Comparison of ENCODE assay signal across 1 cellular context in the genomic region with DNA sequence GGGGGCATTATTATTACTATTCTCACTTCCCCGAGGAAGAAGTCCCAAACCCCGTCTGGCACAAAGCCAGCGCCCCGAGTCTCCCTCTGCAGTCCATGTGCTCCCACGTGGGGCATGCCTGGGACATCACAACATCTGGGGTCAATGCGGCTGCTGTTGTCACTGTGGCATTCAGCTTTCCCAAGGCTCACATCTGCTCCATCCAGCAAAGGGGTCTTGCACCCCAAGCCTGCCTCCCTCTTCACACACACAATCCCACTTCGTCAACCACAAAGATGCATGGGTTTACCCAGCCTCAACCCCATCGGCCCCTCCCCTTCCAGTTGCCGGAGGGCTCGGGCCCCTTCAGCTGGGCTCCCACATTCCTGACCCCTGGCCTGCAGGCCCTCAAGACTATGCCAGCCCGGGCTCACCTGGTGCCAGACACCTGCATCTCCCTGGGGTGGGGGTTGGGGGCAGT.
TF ChIP-seq lines count a peak whose summit lies in the region.

No MANE protein-coding gene starts in this region.

TF ChIP-seq in K562, 482 proteins besides CTCF, POLR2A, EP300 and RAD21 (continued from another document and continues in another):
- TF ChIP-seq, protein P1, sequence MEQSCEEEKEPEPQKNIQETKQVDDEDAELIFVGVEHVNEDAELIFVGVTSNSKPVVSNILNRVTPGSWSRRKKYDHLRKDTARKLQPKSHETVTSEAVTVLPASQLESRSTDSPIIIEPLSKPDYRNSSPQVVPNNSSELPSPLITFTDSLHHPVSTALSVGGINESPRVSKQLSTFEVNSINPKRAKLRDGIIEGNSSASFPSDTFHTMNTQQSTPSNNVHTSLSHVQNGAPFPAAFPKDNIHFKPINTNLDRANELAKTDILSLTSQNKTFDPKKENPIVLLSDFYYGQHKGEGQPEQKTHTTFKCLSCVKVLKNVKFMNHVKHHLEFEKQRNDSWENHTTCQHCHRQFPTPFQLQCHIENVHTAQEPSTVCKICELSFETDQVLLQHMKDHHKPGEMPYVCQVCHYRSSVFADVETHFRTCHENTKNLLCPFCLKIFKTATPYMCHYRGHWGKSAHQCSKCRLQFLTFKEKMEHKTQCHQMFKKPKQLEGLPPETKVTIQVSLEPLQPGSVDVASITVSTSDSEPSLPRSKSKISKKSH (CRISPR knock-in tag; IDR thresholded peaks at IDR 0.05), result no peak
- no peak for TF ChIP-seq NFYB (IDR thresholded peaks at IDR 0.05; ENCODE audit: extremely low read depth, insufficient read length)
- no peak for TF ChIP-seq ZC3H8 (IDR thresholded peaks at IDR 0.05)
- TF ChIP-seq SP1 (CRISPR knock-in tag; IDR thresholded peaks at IDR 0.05), result no peak
- TF ChIP-seq FOXK2 (conservative IDR thresholded peaks at IDR 0.05 in 1 of 2, IDR thresholded peaks at IDR 0.05 in 1 of 2; ENCODE audit: low read depth in 2 of 2), result no peak
- TF ChIP-seq MAZ (CRISPR knock-in tag; conservative IDR thresholded peaks at IDR 0.05 in 1 of 2, IDR thresholded peaks at IDR 0.05 in 1 of 2), result no peak
- no peak for TF ChIP-seq ZNF3 (CRISPR knock-in tag; IDR thresholded peaks at IDR 0.05)
- no peak for TF ChIP-seq ZC3H11A (IDR thresholded peaks at IDR 0.05; ENCODE audit: low read depth, low read length)
- no peak for TF ChIP-seq MAFK (IDR thresholded peaks at IDR 0.05; ENCODE audit: low read length)
- TF ChIP-seq ZKSCAN8 (CRISPR knock-in tag; IDR thresholded peaks at IDR 0.05), result no peak
- no peak for TF ChIP-seq NFE2 (IDR thresholded peaks at IDR 0.05; ENCODE audit: low read depth)
- TF ChIP-seq ZFP1 (CRISPR knock-in tag; IDR thresholded peaks at IDR 0.05), result no peak
- no peak for TF ChIP-seq ZNF274 (IDR thresholded peaks at IDR 0.05; ENCODE audit: borderline replicate concordance, low read depth, low read length)
- TF ChIP-seq, protein P2, sequence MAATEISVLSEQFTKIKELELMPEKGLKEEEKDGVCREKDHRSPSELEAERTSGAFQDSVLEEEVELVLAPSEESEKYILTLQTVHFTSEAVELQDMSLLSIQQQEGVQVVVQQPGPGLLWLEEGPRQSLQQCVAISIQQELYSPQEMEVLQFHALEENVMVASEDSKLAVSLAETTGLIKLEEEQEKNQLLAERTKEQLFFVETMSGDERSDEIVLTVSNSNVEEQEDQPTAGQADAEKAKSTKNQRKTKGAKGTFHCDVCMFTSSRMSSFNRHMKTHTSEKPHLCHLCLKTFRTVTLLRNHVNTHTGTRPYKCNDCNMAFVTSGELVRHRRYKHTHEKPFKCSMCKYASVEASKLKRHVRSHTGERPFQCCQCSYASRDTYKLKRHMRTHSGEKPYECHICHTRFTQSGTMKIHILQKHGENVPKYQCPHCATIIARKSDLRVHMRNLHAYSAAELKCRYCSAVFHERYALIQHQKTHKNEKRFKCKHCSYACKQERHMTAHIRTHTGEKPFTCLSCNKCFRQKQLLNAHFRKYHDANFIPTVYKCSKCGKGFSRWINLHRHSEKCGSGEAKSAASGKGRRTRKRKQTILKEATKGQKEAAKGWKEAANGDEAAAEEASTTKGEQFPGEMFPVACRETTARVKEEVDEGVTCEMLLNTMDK (IDR thresholded peaks at IDR 0.05; ENCODE audit: borderline replicate concordance, insufficient read depth, low read depth, low read length, poor library complexity, severe bottlenecking), result no peak
- TF ChIP-seq, protein P3, sequence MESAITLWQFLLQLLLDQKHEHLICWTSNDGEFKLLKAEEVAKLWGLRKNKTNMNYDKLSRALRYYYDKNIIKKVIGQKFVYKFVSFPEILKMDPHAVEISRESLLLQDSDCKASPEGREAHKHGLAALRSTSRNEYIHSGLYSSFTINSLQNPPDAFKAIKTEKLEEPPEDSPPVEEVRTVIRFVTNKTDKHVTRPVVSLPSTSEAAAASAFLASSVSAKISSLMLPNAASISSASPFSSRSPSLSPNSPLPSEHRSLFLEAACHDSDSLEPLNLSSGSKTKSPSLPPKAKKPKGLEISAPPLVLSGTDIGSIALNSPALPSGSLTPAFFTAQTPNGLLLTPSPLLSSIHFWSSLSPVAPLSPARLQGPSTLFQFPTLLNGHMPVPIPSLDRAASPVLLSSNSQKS (CRISPR knock-in tag; IDR thresholded peaks at IDR 0.05), result no peak
- TF ChIP-seq, protein P4, sequence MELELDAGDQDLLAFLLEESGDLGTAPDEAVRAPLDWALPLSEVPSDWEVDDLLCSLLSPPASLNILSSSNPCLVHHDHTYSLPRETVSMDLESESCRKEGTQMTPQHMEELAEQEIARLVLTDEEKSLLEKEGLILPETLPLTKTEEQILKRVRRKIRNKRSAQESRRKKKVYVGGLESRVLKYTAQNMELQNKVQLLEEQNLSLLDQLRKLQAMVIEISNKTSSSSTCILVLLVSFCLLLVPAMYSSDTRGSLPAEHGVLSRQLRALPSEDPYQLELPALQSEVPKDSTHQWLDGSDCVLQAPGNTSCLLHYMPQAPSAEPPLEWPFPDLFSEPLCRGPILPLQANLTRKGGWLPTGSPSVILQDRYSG (tag; conservative IDR thresholded peaks at IDR 0.05; ENCODE audit: low read depth), result no peak
- TF ChIP-seq, protein P5, sequence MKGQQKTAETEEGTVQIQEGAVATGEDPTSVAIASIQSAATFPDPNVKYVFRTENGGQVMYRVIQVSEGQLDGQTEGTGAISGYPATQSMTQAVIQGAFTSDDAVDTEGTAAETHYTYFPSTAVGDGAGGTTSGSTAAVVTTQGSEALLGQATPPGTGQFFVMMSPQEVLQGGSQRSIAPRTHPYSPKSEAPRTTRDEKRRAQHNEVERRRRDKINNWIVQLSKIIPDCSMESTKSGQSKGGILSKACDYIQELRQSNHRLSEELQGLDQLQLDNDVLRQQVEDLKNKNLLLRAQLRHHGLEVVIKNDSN (CRISPR knock-in tag; IDR thresholded peaks at IDR 0.05), result peak; percentile 66
- TF ChIP-seq, protein P6, sequence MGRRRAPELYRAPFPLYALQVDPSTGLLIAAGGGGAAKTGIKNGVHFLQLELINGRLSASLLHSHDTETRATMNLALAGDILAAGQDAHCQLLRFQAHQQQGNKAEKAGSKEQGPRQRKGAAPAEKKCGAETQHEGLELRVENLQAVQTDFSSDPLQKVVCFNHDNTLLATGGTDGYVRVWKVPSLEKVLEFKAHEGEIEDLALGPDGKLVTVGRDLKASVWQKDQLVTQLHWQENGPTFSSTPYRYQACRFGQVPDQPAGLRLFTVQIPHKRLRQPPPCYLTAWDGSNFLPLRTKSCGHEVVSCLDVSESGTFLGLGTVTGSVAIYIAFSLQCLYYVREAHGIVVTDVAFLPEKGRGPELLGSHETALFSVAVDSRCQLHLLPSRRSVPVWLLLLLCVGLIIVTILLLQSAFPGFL (CRISPR knock-in tag; IDR thresholded peaks at IDR 0.05), result no peak
- no peak for TF ChIP-seq HNRNPLL (IDR thresholded peaks at IDR 0.05; ENCODE audit: low read depth, low read length, poor library complexity, severe bottlenecking)
- 0 out of 2 replicates have a peak, but pooled peaks have one; percentile 25 for TF ChIP-seq CHCHD3 (CRISPR knock-in tag; IDR thresholded peaks at IDR 0.05)
- TF ChIP-seq, protein P7, sequence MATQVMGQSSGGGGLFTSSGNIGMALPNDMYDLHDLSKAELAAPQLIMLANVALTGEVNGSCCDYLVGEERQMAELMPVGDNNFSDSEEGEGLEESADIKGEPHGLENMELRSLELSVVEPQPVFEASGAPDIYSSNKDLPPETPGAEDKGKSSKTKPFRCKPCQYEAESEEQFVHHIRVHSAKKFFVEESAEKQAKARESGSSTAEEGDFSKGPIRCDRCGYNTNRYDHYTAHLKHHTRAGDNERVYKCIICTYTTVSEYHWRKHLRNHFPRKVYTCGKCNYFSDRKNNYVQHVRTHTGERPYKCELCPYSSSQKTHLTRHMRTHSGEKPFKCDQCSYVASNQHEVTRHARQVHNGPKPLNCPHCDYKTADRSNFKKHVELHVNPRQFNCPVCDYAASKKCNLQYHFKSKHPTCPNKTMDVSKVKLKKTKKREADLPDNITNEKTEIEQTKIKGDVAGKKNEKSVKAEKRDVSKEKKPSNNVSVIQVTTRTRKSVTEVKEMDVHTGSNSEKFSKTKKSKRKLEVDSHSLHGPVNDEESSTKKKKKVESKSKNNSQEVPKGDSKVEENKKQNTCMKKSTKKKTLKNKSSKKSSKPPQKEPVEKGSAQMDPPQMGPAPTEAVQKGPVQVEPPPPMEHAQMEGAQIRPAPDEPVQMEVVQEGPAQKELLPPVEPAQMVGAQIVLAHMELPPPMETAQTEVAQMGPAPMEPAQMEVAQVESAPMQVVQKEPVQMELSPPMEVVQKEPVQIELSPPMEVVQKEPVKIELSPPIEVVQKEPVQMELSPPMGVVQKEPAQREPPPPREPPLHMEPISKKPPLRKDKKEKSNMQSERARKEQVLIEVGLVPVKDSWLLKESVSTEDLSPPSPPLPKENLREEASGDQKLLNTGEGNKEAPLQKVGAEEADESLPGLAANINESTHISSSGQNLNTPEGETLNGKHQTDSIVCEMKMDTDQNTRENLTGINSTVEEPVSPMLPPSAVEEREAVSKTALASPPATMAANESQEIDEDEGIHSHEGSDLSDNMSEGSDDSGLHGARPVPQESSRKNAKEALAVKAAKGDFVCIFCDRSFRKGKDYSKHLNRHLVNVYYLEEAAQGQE (CRISPR knock-in tag; IDR thresholded peaks at IDR 0.05; ENCODE audit: low read depth), result no peak
- TF ChIP-seq, protein P8, sequence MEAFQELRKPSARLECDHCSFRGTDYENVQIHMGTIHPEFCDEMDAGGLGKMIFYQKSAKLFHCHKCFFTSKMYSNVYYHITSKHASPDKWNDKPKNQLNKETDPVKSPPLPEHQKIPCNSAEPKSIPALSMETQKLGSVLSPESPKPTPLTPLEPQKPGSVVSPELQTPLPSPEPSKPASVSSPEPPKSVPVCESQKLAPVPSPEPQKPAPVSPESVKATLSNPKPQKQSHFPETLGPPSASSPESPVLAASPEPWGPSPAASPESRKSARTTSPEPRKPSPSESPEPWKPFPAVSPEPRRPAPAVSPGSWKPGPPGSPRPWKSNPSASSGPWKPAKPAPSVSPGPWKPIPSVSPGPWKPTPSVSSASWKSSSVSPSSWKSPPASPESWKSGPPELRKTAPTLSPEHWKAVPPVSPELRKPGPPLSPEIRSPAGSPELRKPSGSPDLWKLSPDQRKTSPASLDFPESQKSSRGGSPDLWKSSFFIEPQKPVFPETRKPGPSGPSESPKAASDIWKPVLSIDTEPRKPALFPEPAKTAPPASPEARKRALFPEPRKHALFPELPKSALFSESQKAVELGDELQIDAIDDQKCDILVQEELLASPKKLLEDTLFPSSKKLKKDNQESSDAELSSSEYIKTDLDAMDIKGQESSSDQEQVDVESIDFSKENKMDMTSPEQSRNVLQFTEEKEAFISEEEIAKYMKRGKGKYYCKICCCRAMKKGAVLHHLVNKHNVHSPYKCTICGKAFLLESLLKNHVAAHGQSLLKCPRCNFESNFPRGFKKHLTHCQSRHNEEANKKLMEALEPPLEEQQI (IDR thresholded peaks at IDR 0.05), result no peak
- TF ChIP-seq ESRRB (CRISPR knock-in tag; IDR thresholded peaks at IDR 0.05; ENCODE audit: borderline replicate concordance), result no peak
- peak; percentile 27 for TF ChIP-seq HMGN3 (IDR thresholded peaks at IDR 0.05; ENCODE audit: borderline replicate concordance, extremely low read depth, insufficient read length, low read depth, low read length)
- no peak for TF ChIP-seq SREBF2 (CRISPR knock-in tag; IDR thresholded peaks at IDR 0.05)
- TF ChIP-seq KLF1 (tag; IDR thresholded peaks at IDR 0.05), result no peak
- TF ChIP-seq, protein P9, sequence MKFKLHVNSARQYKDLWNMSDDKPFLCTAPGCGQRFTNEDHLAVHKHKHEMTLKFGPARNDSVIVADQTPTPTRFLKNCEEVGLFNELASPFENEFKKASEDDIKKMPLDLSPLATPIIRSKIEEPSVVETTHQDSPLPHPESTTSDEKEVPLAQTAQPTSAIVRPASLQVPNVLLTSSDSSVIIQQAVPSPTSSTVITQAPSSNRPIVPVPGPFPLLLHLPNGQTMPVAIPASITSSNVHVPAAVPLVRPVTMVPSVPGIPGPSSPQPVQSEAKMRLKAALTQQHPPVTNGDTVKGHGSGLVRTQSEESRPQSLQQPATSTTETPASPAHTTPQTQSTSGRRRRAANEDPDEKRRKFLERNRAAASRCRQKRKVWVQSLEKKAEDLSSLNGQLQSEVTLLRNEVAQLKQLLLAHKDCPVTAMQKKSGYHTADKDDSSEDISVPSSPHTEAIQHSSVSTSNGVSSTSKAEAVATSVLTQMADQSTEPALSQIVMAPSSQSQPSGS (CRISPR knock-in tag; IDR thresholded peaks at IDR 0.05), result no peak
- TF ChIP-seq, protein P10, sequence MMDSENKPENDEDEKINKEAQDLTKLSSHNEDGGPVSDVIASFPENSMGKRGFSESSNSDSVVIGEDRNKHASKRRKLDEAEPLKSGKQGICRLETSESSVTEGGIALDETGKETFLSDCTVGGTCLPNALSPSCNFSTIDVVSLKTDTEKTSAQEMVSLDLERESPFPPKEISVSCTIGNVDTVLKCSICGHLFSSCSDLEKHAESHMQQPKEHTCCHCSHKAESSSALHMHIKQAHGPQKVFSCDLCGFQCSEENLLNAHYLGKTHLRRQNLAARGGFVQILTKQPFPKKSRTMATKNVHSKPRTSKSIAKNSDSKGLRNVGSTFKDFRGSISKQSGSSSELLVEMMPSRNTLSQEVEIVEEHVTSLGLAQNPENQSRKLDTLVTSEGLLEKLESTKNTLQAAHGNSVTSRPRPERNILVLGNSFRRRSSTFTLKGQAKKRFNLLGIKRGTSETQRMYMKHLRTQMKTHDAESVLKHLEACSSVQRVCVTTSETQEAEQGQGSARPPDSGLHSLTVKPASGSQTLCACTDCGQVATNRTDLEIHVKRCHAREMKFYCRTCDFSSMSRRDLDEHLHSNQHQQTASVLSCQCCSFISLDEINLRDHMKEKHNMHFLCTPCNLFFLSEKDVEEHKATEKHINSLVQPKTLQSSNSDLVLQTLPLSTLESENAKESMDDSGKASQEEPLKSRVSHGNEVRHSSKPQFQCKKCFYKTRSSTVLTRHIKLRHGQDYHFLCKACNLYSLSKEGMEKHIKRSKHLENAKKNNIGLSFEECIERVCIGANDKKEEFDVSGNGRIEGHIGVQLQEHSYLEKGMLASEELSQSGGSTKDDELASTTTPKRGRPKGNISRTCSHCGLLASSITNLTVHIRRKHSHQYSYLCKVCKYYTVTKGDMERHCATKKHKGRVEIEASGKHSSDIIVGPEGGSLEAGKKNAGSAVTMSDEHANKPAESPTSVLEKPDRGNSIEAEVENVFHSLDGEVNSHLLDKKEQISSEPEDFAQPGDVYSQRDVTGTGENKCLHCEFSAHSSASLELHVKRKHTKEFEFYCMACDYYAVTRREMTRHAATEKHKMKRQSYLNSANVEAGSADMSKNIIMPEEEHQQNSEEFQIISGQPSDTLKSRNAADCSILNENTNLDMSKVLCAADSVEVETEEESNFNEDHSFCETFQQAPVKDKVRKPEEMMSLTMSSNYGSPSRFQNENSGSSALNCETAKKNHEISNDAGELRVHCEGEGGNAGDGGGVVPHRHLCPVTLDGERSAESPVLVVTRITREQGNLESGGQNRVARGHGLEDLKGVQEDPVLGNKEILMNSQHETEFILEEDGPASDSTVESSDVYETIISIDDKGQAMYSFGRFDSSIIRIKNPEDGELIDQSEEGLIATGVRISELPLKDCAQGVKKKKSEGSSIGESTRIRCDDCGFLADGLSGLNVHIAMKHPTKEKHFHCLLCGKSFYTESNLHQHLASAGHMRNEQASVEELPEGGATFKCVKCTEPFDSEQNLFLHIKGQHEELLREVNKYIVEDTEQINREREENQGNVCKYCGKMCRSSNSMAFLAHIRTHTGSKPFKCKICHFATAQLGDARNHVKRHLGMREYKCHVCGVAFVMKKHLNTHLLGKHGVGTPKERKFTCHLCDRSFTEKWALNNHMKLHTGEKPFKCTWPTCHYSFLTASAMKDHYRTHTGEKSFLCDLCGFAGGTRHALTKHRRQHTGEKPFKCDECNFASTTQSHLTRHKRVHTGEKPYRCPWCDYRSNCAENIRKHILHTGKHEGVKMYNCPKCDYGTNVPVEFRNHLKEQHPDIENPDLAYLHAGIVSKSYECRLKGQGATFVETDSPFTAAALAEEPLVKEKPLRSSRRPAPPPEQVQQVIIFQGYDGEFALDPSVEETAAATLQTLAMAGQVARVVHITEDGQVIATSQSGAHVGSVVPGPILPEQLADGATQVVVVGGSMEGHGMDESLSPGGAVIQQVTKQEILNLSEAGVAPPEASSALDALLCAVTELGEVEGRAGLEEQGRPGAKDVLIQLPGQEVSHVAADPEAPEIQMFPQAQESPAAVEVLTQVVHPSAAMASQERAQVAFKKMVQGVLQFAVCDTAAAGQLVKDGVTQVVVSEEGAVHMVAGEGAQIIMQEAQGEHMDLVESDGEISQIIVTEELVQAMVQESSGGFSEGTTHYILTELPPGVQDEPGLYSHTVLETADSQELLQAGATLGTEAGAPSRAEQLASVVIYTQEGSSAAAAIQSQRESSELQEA (IDR thresholded peaks at IDR 0.05; ENCODE audit: low read depth), result no peak
